ENCODE assay signal across 27 cellular contexts in genomic region chr4:7661846-7662506, GRCh38.
"Had no signal": no experiment of that assay in that cellular context is flagged by ENCODE, and none has a peak within 500 bp of the region (broad histone marks: within the 10 kb centered on the region; RNA-seq: fewer than 3 reads in every experiment).

No MANE protein-coding gene starts in this region.

- H3K27ac Mint-ChIP-seq: dendritic cell treated with granulocyte-macrophage colony-stimulating factor and Interleukin-4, amounts not matched to agents 40 ng/mL and 50 ng/mL, for 4 days; endodermal cell; mesothelial cell of epicardium; naive B cell; stimulated activated naive B cell treated with anti-CD40 and anti-IgM and Interleukin-4, amounts not matched to agents 10 μg/mL and 1 μg/mL and 100 μg/mL, for 72 hours; stimulated activated naive CD8-positive, alpha-beta T cell treated with anti-CD3 and anti-CD28 coated beads, Interleukin-15, Interleukin-2, amounts not matched to agents 100 ng/mL and 50 ng/mL, for 24 hours had no signal

- H3K27me3 Mint-ChIP-seq: naive B cell; natural killer cell treated with Interleukin-12 subunit alpha and Interleukin-12 subunit beta and Interleukin-15 and Interleukin-18, amount 100 ng/mL, for 72 hours; stimulated activated naive B cell treated with anti-CD40 and anti-IgM and Interleukin-4, amounts not matched to agents 10 μg/mL and 1 μg/mL and 100 μg/mL, for 72 hours; stimulated activated naive CD8-positive, alpha-beta T cell treated with anti-CD3 and anti-CD28 coated beads, Interleukin-15, Interleukin-2, amounts not matched to agents 100 ng/mL and 50 ng/mL, for 24 hours had no signal

- H3K36me3 Mint-ChIP-seq: mesothelial cell of epicardium; naive B cell; natural killer cell treated with Interleukin-12 subunit alpha and Interleukin-12 subunit beta and Interleukin-15 and Interleukin-18, amount 100 ng/mL, for 72 hours; stimulated activated naive B cell treated with anti-CD40 and anti-IgM and Interleukin-4, amounts not matched to agents 10 μg/mL and 1 μg/mL and 100 μg/mL, for 72 hours had no signal

- H3K36me3 ChIP-seq: colonic mucosa, heart right ventricle, prostate gland, right atrium auricular region, thoracic aorta, upper lobe of left lung had no signal

- ATAC-seq: esophagus mucosa; gastroesophageal sphincter; heart right ventricle; left cardiac atrium; mucosa of descending colon; natural killer cell treated with Interleukin-12 subunit alpha and Interleukin-12 subunit beta and Interleukin-15 and Interleukin-18, amount 100 ng/mL, for 72 hours; stimulated activated naive B cell treated with anti-CD40 and anti-IgM and Interleukin-4, amounts not matched to agents 10 μg/mL and 1 μg/mL and 100 μg/mL, for 72 hours had no signal

- H3K4me1 Mint-ChIP-seq: endodermal cell; mesothelial cell of epicardium; naive B cell; stimulated activated naive B cell treated with anti-CD40 and anti-IgM and Interleukin-4, amounts not matched to agents 10 μg/mL and 1 μg/mL and 100 μg/mL, for 72 hours had no signal

- H3K4me1 ChIP-seq: colonic mucosa, gastroesophageal sphincter, heart right ventricle, prostate gland, right atrium auricular region, upper lobe of left lung had no signal

- H3K9me3 Mint-ChIP-seq: dendritic cell treated with granulocyte-macrophage colony-stimulating factor and Interleukin-4, amounts not matched to agents 40 ng/mL and 50 ng/mL, for 4 days; endodermal cell; mesothelial cell of epicardium; natural killer cell treated with Interleukin-12 subunit alpha and Interleukin-12 subunit beta and Interleukin-15 and Interleukin-18, amount 100 ng/mL, for 72 hours; neural crest cell; stimulated activated naive CD8-positive, alpha-beta T cell treated with anti-CD3 and anti-CD28 coated beads, Interleukin-15, Interleukin-2, amounts not matched to agents 100 ng/mL and 50 ng/mL, for 24 hours had no signal

- DNase-seq: colonic mucosa; effector CD8-positive, alpha-beta T cell; endodermal cell; foreskin fibroblast; heart right ventricle; hippocampal formation; left cardiac atrium; mesenchymal stem cell; mucosa of descending colon; naive B cell; stimulated activated CD4-positive, alpha-beta T cell treated with anti-CD3 and anti-CD28 coated beads, Interleukin-15, amount 100 ng/mL, for 24 hours; stimulated activated CD4-positive, alpha-beta T cell treated with anti-CD3 and anti-CD28 coated beads, Interleukin-2, amount 100 ng/mL, for 48 hours; stimulated activated naive B cell treated with anti-CD40 and anti-IgM and Interleukin-4, amounts not matched to agents 10 μg/mL and 1 μg/mL and 100 μg/mL, for 72 hours had no signal

- H3K9me3 ChIP-seq: colonic mucosa, gastroesophageal sphincter, heart right ventricle, mucosa of descending colon, prostate gland, right atrium auricular region, thoracic aorta, tibial nerve, upper lobe of left lung had no signal

- H3K27me3 ChIP-seq: colonic mucosa, gastroesophageal sphincter, right atrium auricular region, tibial nerve, upper lobe of left lung had no signal

- H3K4me3 Mint-ChIP-seq: dendritic cell treated with granulocyte-macrophage colony-stimulating factor and Interleukin-4, amounts not matched to agents 40 ng/mL and 50 ng/mL, for 4 days; endodermal cell; mesothelial cell of epicardium; naive B cell; natural killer cell treated with Interleukin-12 subunit alpha and Interleukin-12 subunit beta and Interleukin-15 and Interleukin-18, amount 100 ng/mL, for 72 hours; neural crest cell; stimulated activated naive B cell treated with anti-CD40 and anti-IgM and Interleukin-4, amounts not matched to agents 10 μg/mL and 1 μg/mL and 100 μg/mL, for 72 hours; stimulated activated naive CD8-positive, alpha-beta T cell treated with anti-CD3 and anti-CD28 coated beads, Interleukin-15, Interleukin-2, amounts not matched to agents 100 ng/mL and 50 ng/mL, for 24 hours had no signal

- H3K4me3 ChIP-seq: colonic mucosa, gastroesophageal sphincter, heart right ventricle, mucosa of descending colon, prostate gland, right atrium auricular region, skin epidermis, thoracic aorta, tibial nerve, upper lobe of left lung had no signal

- H3K27ac ChIP-seq: colonic mucosa, epithelial cell of prostate, gastroesophageal sphincter, heart right ventricle, prostate gland, right atrium auricular region, skin epidermis, thoracic aorta, tibial nerve, upper lobe of left lung had no signal
